Comparison of ENCODE assay signal across 8 cellular contexts in genomic region chr19:49637865-49638350, GRCh38. TPM values are rescaled to one million over a fixed set of nuclear protein-coding genes. Genes with fewer than 3 reads are reported as not detected.
A peak's percentile ranks its signal among the peaks of the same experiment; 100 is the strongest.
DNase-seq lines count a peak whose midpoint lies in the region; ATAC-seq, FAIRE-seq and TF ChIP-seq lines count a peak whose summit lies in the region.

No MANE protein-coding gene starts in this region.

- peaks cover 0 to 11% of the 10 kb centered on the region in 2 donors for H3K36me3 ChIP-seq in psoas muscle (ENCODE audit: insufficient read depth in 1 of 2, low read depth in 1 of 2)

- H3K27me3 ChIP-seq in H9 (ENCODE audit: insufficient read depth, low read length) (no peaks in the 10 kb centered on the region), psoas muscle (ENCODE audit: insufficient read depth in 3 of 3, low read length in 2 of 3) (peaks cover 0 to 4% (median 0%) of the 10 kb centered on the region in 3 donors)

- H2BK5ac ChIP-seq in H9 (ENCODE audit: insufficient read length, low read length), result no peak overlapping the region

- H3K9me3 Mint-ChIP-seq in H9, result no peaks in the 10 kb centered on the region; a peak in 1 of 5 replicates

- H3K27ac Mint-ChIP-seq in H9, result no peak overlapping the region; a peak in 2 of 7 replicates

- peak overlapping the region; percentile 93 to 94 for H3K27ac ChIP-seq in A549
- no peak overlapping the region for H3K27ac ChIP-seq in H9 (ENCODE audit: insufficient read length, low read depth, low read length)
- H3K27ac ChIP-seq in psoas muscle, result peak overlapping the region; percentile 98

- peaks cover 46 to 59% of the 10 kb centered on the region in 2 experiments for H3K4me1 Mint-ChIP-seq in H9

- H3K79me1 ChIP-seq in H9 (ENCODE audit: insufficient read depth, low read depth, low read length, poor library complexity, severe bottlenecking), result peaks cover 4% of the 10 kb centered on the region

- TF ChIP-seq CTCF in A549 (IDR thresholded peaks at IDR 0.05) (no peak), H9 (conservative IDR thresholded peaks at IDR 0.05) (no peak), WI38 (IDR thresholded peaks at IDR 0.05; ENCODE audit: low read depth, low read length) (no peak), psoas muscle (IDR thresholded peaks at IDR 0.05) (no peak)

- no peak overlapping the region for H3T11ph ChIP-seq in H9 (ENCODE audit: low read length)

- H4K91ac ChIP-seq in H9 (ENCODE audit: insufficient read length, low read depth, low read length), result no peak overlapping the region

- peaks cover 25% of the 10 kb centered on the region for H3K27me3 Mint-ChIP-seq in H9 (ENCODE audit: low read depth)

- H3K4me2 ChIP-seq in A549, result peak overlapping the region; percentile 97
- peak overlapping the region; percentile 61 for H3K4me2 ChIP-seq in H9 (ENCODE audit: insufficient read depth, insufficient read length, low read length)

- no peak overlapping the region for H3K56ac ChIP-seq in H9 (ENCODE audit: insufficient read length, low read depth, low read length)

- POLR2A ChIA-PET in A549 (lab: Yijun Ruan, JAX), result interaction anchor here (0.9 to 1.2 kb wide), 4 partner anchors 38 to 142 kb away, joined by 3 to 4 read pairs (median 4); partner anchors contain the start of genes NOSIP, PRRG2 and RPS11

- no peak overlapping the region for H3K9ac ChIP-seq in H9 (ENCODE audit: extremely low read depth, insufficient read length, low read length)

- H3K4me3 Mint-ChIP-seq in H9, result peak overlapping the region in 1 of 2 experiments; percentile 83; a peak in 4 of 5 replicates

- H2BK120ac ChIP-seq in H9 (ENCODE audit: low read depth, low read length, poor library complexity, severe bottlenecking), result no peak overlapping the region

- TF ChIP-seq RAD21 in A549 (conservative IDR thresholded peaks at IDR 0.05 in 1 of 2, IDR thresholded peaks at IDR 0.05 in 1 of 2), result no peak

- FAIRE-seq in A549 (lab: Jason Lieb, UNC), result no peak

- no peak overlapping the region for H4K5ac ChIP-seq in H9 (ENCODE audit: insufficient read length, low read depth, low read length)

- H3K79me2 ChIP-seq in H9 (ENCODE audit: insufficient read depth, low read length), result peaks cover under 1% of the 10 kb centered on the region; the same call in 1 of the 2 replicates

- H3K23ac ChIP-seq in H9 (ENCODE audit: insufficient read length, low read depth, low read length), result no peak overlapping the region

- no peak overlapping the region for H2BK20ac ChIP-seq in H9 (ENCODE audit: low read depth, low read length, poor library complexity, severe bottlenecking)

- no peak overlapping the region for H3K14ac ChIP-seq in H9 (ENCODE audit: insufficient read depth, low read length)

- intact Hi-C loops in Right ventricle myocardium superior (cut with DNase I), result loop anchor here (2.0 kb wide), 1 partner anchor 45 kb away; no protein-coding TSS in a partner anchor
- intact Hi-C loops in psoas muscle (cut with DNase I), result loop anchor here (5.0 kb wide), 1 partner anchor 46 kb away; the partner anchor contains the start of gene PRR12 (in 2 of the 2)

- CTCF ChIA-PET in A549 (lab: Yijun Ruan, JAX), result interaction anchor here (0.6 to 12.4 kb wide), 3 partner anchors 34 to 85 kb away, joined by 3 to 134 read pairs (median 3); no protein-coding TSS in a partner anchor

- TF ChIP-seq EP300 in A549 (IDR thresholded peaks at IDR 0.05), result no peak

- ATAC-seq in A549 (peak; percentile 16 to 43), Right ventricle myocardium superior (ENCODE audit: poor library complexity) (peak; percentile 7), psoas muscle (no peak), HG02610 (IDR thresholded peaks at IDR 0.05; ENCODE audit: unreplicated experiment) (no peak)

- no peak overlapping the region for H2BK15ac ChIP-seq in H9 (ENCODE audit: low read depth, low read length)

- H2AK5ac ChIP-seq in H9 (ENCODE audit: insufficient read length, low read length), result no peak overlapping the region

- H2AFZ ChIP-seq in H9 (ENCODE audit: low read length), result no peak overlapping the region

- WGBS in A549 (ENCODE audit: missing lambda C conversion rate), result 8% methylated on average over 4 of the region's 12 CpGs
- WGBS in H9 (ENCODE audit: extremely low coverage, insufficient read length, low lambda C conversion rate), result no CpG with 5 or more reads among the region's 12 CpGs
- WGBS in psoas muscle, 3 donors, result 11 to 17% (median 14%) methylated on average over 12 of the region's 12 CpGs

- no peak overlapping the region for H2BK12ac ChIP-seq in H9 (ENCODE audit: insufficient read length, low read depth, low read length)

- H3K18ac ChIP-seq in H9 (ENCODE audit: insufficient read length, low read depth, low read length), result no peak overlapping the region

- H3K23me2 ChIP-seq in H9 (ENCODE audit: insufficient read length, low read depth, low read length, poor library complexity, severe bottlenecking), result peaks cover 18% of the 10 kb centered on the region

- no peaks in the 10 kb centered on the region for H3K9me3 ChIP-seq in A549
- H3K9me3 ChIP-seq in H9 (ENCODE audit: control insufficient read depth, low read depth, low read length), result no peaks in the 10 kb centered on the region
- H3K9me3 ChIP-seq in psoas muscle, result no peaks in the 10 kb centered on the region

- H3K4me3 ChIP-seq in A549, result peak overlapping the region; percentile 32
- H3K4me3 ChIP-seq in WI38 (ENCODE audit: low read depth, low read length), result peak overlapping the region; percentile 81
- H3K4me3 ChIP-seq in psoas muscle, result peak overlapping the region; percentile 80

- H3K4me1 ChIP-seq in A549, result peaks cover 22% of the 10 kb centered on the region
- no peaks in the 10 kb centered on the region; the same call in 1 of the 2 replicates for H3K4me1 ChIP-seq in H9 (ENCODE audit: insufficient read depth, low read length)
- H3K4me1 ChIP-seq in psoas muscle, result peaks cover 18% of the 10 kb centered on the region

- H3K4ac ChIP-seq in H9 (ENCODE audit: low read depth, low read length), result no peak overlapping the region

- H4K20me1 ChIP-seq in H9 (ENCODE audit: control insufficient read depth, insufficient read depth, insufficient read length), result no peaks in the 10 kb centered on the region

- H4K8ac ChIP-seq in H9 (replicated peaks; ENCODE audit: insufficient read length, low read depth, low read length), result no peak overlapping the region

- H3K36me3 Mint-ChIP-seq in H9 (ENCODE audit: insufficient read depth in 1 of 3, low read depth in 3 of 3), result no peaks in the 10 kb centered on the region

- DNase-seq in A549 (ENCODE audit: low read depth in 1 of 2, low spot score in 1 of 2) (peak; percentile 85 to 87), H9 (peak; percentile 86), Right ventricle myocardium superior (peak; percentile 94), psoas muscle (peak; percentile 87 to 93), NAMALWA (ENCODE audit: low spot score) (no peak), NCI-H345 treated with DMSO at 0.1 percent for 48 hours (lab: John Stamatoyannopoulos, UW; ENCODE audit: unreplicated experiment) (no peak)

- no peak for TF ChIP-seq POLR2A in A549 (IDR thresholded peaks at IDR 0.05; ENCODE audit: low read length)

TF ChIP-seq in A549, 52 proteins besides CTCF, POLR2A, EP300 and RAD21 (continues in another document):
- TF ChIP-seq NFE2L2 (conservative IDR thresholded peaks at IDR 0.05; ENCODE audit: low read length), result no peak
- TF ChIP-seq RNF2 (IDR thresholded peaks at IDR 0.05; ENCODE audit: borderline replicate concordance, low read depth), result no peak

RNA-seq across cellular contexts. Expression of gene RRAS, which starts 2.0 kb away (rescaled TPM):
- polyA plus RNA-seq in A549 (2011; rRNA removed), result 45.9 and 47.6 TPM in 2 replicates
- 217 and 248 TPM in 2 replicates for polyA plus RNA-seq in A549 (2012; cell fraction: cytosol; rRNA removed)
- 168 and 175 TPM in 2 replicates for polyA plus RNA-seq in A549 (2012; cell fraction: nucleus; rRNA removed)
- polyA plus RNA-seq in A549 (2017; fragmentation: RNase III; extraction: RNeasy Plus Mini Kit Qiagen cat#74134 plus additional on column Dnase treatment), result 49.2 to 55.4 TPM (median 50.2 TPM) in 3 replicates
- 33.7 and 42.6 TPM in 2 replicates for polyA minus RNA-seq in A549 (2011; rRNA and poly(A)+ RNA removed)
- 8.3 and 9.9 TPM in 2 replicates for total RNA-seq in H9 (2021)
- 105 TPM for total RNA-seq in Right ventricle myocardium superior
- 10 to 100 TPM; 22.6 to 57.0 (median 42.5) TPM for total RNA-seq in psoas muscle
- polyA plus RNA-seq in psoas muscle, result 10 to 100 TPM; 39.9 to 49.8 (median 48.4) TPM

RNA-seq across cellular contexts. Expression of gene SCAF1, which starts 4.1 kb away (rescaled TPM):
- polyA plus RNA-seq in A549 (2011; rRNA removed) (4.0 and 6.1 TPM in 2 replicates), A549 (2017; fragmentation: RNase III; extraction: RNeasy Plus Mini Kit Qiagen cat#74134 plus additional on column Dnase treatment) (41.0 to 47.9 TPM (median 47.2 TPM) in 3 replicates), psoas muscle (10 to 100 TPM; 23.0 to 32.5 (median 23.8) TPM)
- polyA plus RNA-seq in A549 (2012; cell fraction: cytosol; rRNA removed), result 19.9 and 23.2 TPM in 2 replicates
- 46.7 and 82.1 TPM in 2 replicates for polyA plus RNA-seq in A549 (2012; cell fraction: nucleus; rRNA removed)
- 2.1 and 5.1 TPM in 2 replicates for polyA minus RNA-seq in A549 (2011; rRNA and poly(A)+ RNA removed)
- total RNA-seq in H9 (2021) (85.3 and 86.4 TPM in 2 replicates), Right ventricle myocardium superior (42.0 TPM), psoas muscle (10 to 100 TPM; 45.5 to 72.9 (median 61.0) TPM)

RNA-seq across cellular contexts. Expression of gene IRF3, which starts 27.7 kb away (rescaled TPM):
- polyA plus RNA-seq in A549 (2011; rRNA removed), result 54.0 and 68.6 TPM in 2 replicates
- 167 and 169 TPM in 2 replicates for polyA plus RNA-seq in A549 (2012; cell fraction: cytosol; rRNA removed)
- 340 and 393 TPM in 2 replicates for polyA plus RNA-seq in A549 (2012; cell fraction: nucleus; rRNA removed)
- 88.5 to 114 TPM (median 103 TPM) in 3 replicates for polyA plus RNA-seq in A549 (2017; fragmentation: RNase III; extraction: RNeasy Plus Mini Kit Qiagen cat#74134 plus additional on column Dnase treatment)
- 54.0 and 55.5 TPM in 2 replicates for polyA minus RNA-seq in A549 (2011; rRNA and poly(A)+ RNA removed)
- 185 and 205 TPM in 2 replicates for total RNA-seq in H9 (2021)
- total RNA-seq in Right ventricle myocardium superior, result 29.9 TPM
- 10 to 100 TPM; 10.3 to 22.1 (median 14.4) TPM for total RNA-seq in psoas muscle
- 10 to 100 TPM; 18.2 to 26.5 (median 21.7) TPM for polyA plus RNA-seq in psoas muscle

RNA-seq across cellular contexts. Expression of gene BCL2L12, which starts 27.8 kb away (rescaled TPM):
- 26.6 and 29.2 TPM in 2 replicates for polyA plus RNA-seq in A549 (2011; rRNA removed)
- polyA plus RNA-seq in A549 (2012; cell fraction: cytosol; rRNA removed), result 108 and 134 TPM in 2 replicates
- 106 and 112 TPM in 2 replicates for polyA plus RNA-seq in A549 (2012; cell fraction: nucleus; rRNA removed)
- 47.8 to 53.0 TPM (median 48.6 TPM) in 3 replicates for polyA plus RNA-seq in A549 (2017; fragmentation: RNase III; extraction: RNeasy Plus Mini Kit Qiagen cat#74134 plus additional on column Dnase treatment)
- 10.0 and 18.9 TPM in 2 replicates for polyA minus RNA-seq in A549 (2011; rRNA and poly(A)+ RNA removed)
- 145 and 154 TPM in 2 replicates for total RNA-seq in H9 (2021)
- total RNA-seq in Right ventricle myocardium superior, result 10.8 TPM
- total RNA-seq in psoas muscle, result 10 to 100 TPM; 13.0 to 21.5 (median 15.8) TPM
- polyA plus RNA-seq in psoas muscle, result 10 to 100 TPM; 28.3 to 42.7 (median 35.0) TPM

RNA-seq across cellular contexts. Expression of gene PRMT1, which starts 39.2 kb away (rescaled TPM):
- polyA plus RNA-seq in A549 (2011; rRNA removed), result 440 and 504 TPM in 2 replicates
- polyA plus RNA-seq in A549 (2012; cell fraction: cytosol; rRNA removed), result 1,179 and 1,259 TPM in 2 replicates
- 1,370 and 1,606 TPM in 2 replicates for polyA plus RNA-seq in A549 (2012; cell fraction: nucleus; rRNA removed)
- 488 to 516 TPM (median 500 TPM) in 3 replicates for polyA plus RNA-seq in A549 (2017; fragmentation: RNase III; extraction: RNeasy Plus Mini Kit Qiagen cat#74134 plus additional on column Dnase treatment)
- 965 and 1,007 TPM in 2 replicates for polyA minus RNA-seq in A549 (2011; rRNA and poly(A)+ RNA removed)
- total RNA-seq in H9 (2021), result 504 and 505 TPM in 2 replicates
- 110 TPM for total RNA-seq in Right ventricle myocardium superior
- 100 to 1,000 TPM; 180 to 259 (median 198) TPM for total RNA-seq in psoas muscle
- 100 to 1,000 TPM; 139 to 424 (median 208) TPM for polyA plus RNA-seq in psoas muscle

Comparison
In these comparisons a context has a peak if more than half of its experiments do, and no peak if none do; other contexts are left out.
1. ATAC-seq: peak in A549 (2 of 2) and Right ventricle myocardium superior (single experiment); none in psoas muscle (0 of 4) and HG02610 (single experiment).
2. DNase-seq: peak in A549 (2 of 2), H9 (single experiment), Right ventricle myocardium superior (single experiment) and psoas muscle (2 of 2); none in NAMALWA (single experiment) and NCI-H345 treated with DMSO at 0.1 percent for 48 hours (single experiment).
3. Peak in every context shown above with its lines, with median percentiles within 50 percentile points of each other: H3K4me3 ChIP-seq.